In genomic region chr19:41324231-41324702, GRCh38 we compare ENCODE assay signal across 9 cellular contexts. TPM values are rescaled to one million over a fixed set of nuclear protein-coding genes. Genes with fewer than 3 reads are reported as not detected.
DNase-seq lines count a peak whose midpoint lies in the region; ATAC-seq and TF ChIP-seq lines count a peak whose summit lies in the region.
"Had no signal": no experiment of that assay in that cellular context is flagged by ENCODE, and none has a peak within 500 bp of the region (broad histone marks: within the 10 kb centered on the region; RNA-seq: fewer than 3 reads in every experiment).

No MANE protein-coding gene starts in this region.

- no peak for ATAC-seq in CD4-positive, CD25-positive, alpha-beta regulatory T cell (ENCODE audit: low read depth in 2 of 2)
- ATAC-seq in left lobe of liver = no peak

- DNase-seq in CD4-positive, CD25-positive, alpha-beta regulatory T cell = no peak
- peak; percentile 82 for DNase-seq in MV-4-11 (lab: John Stamatoyannopoulos, UW)
- no peak for DNase-seq in coronary artery (ENCODE audit: low spot score)
- DNase-seq in neural crest cell (ENCODE audit: low read depth, low spot score) = no peak
- no peak for DNase-seq in HPDE6-E6E7 (ENCODE audit: extremely low spot score)
- no peak for DNase-seq in NCI-H1694 (lab: John Stamatoyannopoulos, UW)
- no peak for DNase-seq in left lobe of liver (ENCODE audit: low spot score)
- DNase-seq in GDM1 (lab: John Stamatoyannopoulos, UW) = no peak
- DNase-seq: NCI-H1092 had no signal

- H3K27me3 Mint-ChIP-seq in CD4-positive, CD25-positive, alpha-beta regulatory T cell = no peaks in the 10 kb centered on the region
- H3K27me3 Mint-ChIP-seq in neural crest cell (ENCODE audit: low read depth) = peaks cover 39% of the 10 kb centered on the region

- peak overlapping the region in 2 of 4 donors; percentile 23 to 63 for H3K4me3 Mint-ChIP-seq in CD4-positive, CD25-positive, alpha-beta regulatory T cell
- H3K4me3 Mint-ChIP-seq in neural crest cell = peak overlapping the region; percentile 81

- H3K4me1 ChIP-seq in CD4-positive, CD25-positive, alpha-beta regulatory T cell (ENCODE audit: control insufficient read depth, insufficient read depth, low read length, poor library complexity, severe bottlenecking) = peaks cover 37% of the 10 kb centered on the region

- no peaks in the 10 kb centered on the region for H3K9me3 ChIP-seq in CD4-positive, CD25-positive, alpha-beta regulatory T cell (ENCODE audit: control insufficient read depth in 2 of 2, low read length in 2 of 2)

- peaks cover 37% of the 10 kb centered on the region for H3K36me3 ChIP-seq in CD4-positive, CD25-positive, alpha-beta regulatory T cell (ENCODE audit: control insufficient read depth, insufficient read depth, low read length)

- no peaks in the 10 kb centered on the region for H3K9me3 Mint-ChIP-seq in CD4-positive, CD25-positive, alpha-beta regulatory T cell
- no peaks in the 10 kb centered on the region for H3K9me3 Mint-ChIP-seq in neural crest cell

- no peak for TF ChIP-seq CTCF in coronary artery (IDR thresholded peaks at IDR 0.05)
- no peak for TF ChIP-seq CTCF in neural crest cell (conservative IDR thresholded peaks at IDR 0.05)

- no peak overlapping the region for H3K4me3 ChIP-seq in CD4-positive, CD25-positive, alpha-beta regulatory T cell (ENCODE audit: low read depth, low read length)
- H3K4me3 ChIP-seq in coronary artery = no peak overlapping the region

- H3K4me1 Mint-ChIP-seq in CD4-positive, CD25-positive, alpha-beta regulatory T cell = peaks cover 14 to 54% (median 39%) of the 10 kb centered on the region in 4 donors
- H3K4me1 Mint-ChIP-seq in neural crest cell = peaks cover 54% of the 10 kb centered on the region

- peaks cover 9% of the 10 kb centered on the region for H3K36me3 Mint-ChIP-seq in CD4-positive, CD25-positive, alpha-beta regulatory T cell
- H3K36me3 Mint-ChIP-seq in neural crest cell (ENCODE audit: low read depth) = no peaks in the 10 kb centered on the region

- peak overlapping the region; percentile 79 to 91 (median 84) for H3K27ac Mint-ChIP-seq in CD4-positive, CD25-positive, alpha-beta regulatory T cell
- H3K27ac Mint-ChIP-seq in neural crest cell (ENCODE audit: unreplicated experiment) = peak overlapping the region; percentile 35

- H3K27me3 ChIP-seq in CD4-positive, CD25-positive, alpha-beta regulatory T cell (ENCODE audit: control insufficient read depth, insufficient read depth, low read length) = no peaks in the 10 kb centered on the region

- no peak overlapping the region for H3K27ac ChIP-seq in CD4-positive, CD25-positive, alpha-beta regulatory T cell (ENCODE audit: insufficient read depth, low read length, poor library complexity, severe bottlenecking)
- H3K27ac ChIP-seq in coronary artery = peak overlapping the region; percentile 87 to 95

RNA-seq across cellular contexts. Expression of gene CCDC97, which starts 14.3 kb away (rescaled TPM):
- 43.7 TPM for total RNA-seq in CD4-positive, CD25-positive, alpha-beta regulatory T cell
- 10 to 100 TPM; 17.7 to 21.8 (median 19.6) TPM for polyA plus RNA-seq in CD4-positive, CD25-positive, alpha-beta regulatory T cell
- total RNA-seq in neural crest cell = 47.3 and 48.5 TPM in 2 replicates
- 9.0 TPM for total RNA-seq in left lobe of liver

RNA-seq across cellular contexts. Expression of gene TGFB1, which starts 29.5 kb away (rescaled TPM):
- total RNA-seq in CD4-positive, CD25-positive, alpha-beta regulatory T cell = 414 TPM
- 10 to 100 TPM; 31.6 to 51.8 (median 46.9) TPM for polyA plus RNA-seq in CD4-positive, CD25-positive, alpha-beta regulatory T cell
- 2.2 and 3.1 TPM in 2 replicates for total RNA-seq in neural crest cell
- total RNA-seq in left lobe of liver = 7.9 TPM

RNA-seq across cellular contexts. Expression of gene B9D2, which starts 39.7 kb away (rescaled TPM):
- 22.3 TPM for total RNA-seq in CD4-positive, CD25-positive, alpha-beta regulatory T cell
- polyA plus RNA-seq in CD4-positive, CD25-positive, alpha-beta regulatory T cell = 10 to 100 TPM; 23.9 to 28.4 (median 24.3) TPM
- total RNA-seq in neural crest cell (11.7 and 13.8 TPM in 2 replicates), left lobe of liver (2.1 TPM)

RNA-seq across cellular contexts. Expression of gene TMEM91, which starts 52.1 kb away (rescaled TPM):
- 12.4 TPM for total RNA-seq in CD4-positive, CD25-positive, alpha-beta regulatory T cell
- 1 to 10 TPM; 2.0 to 7.5 (median 4.0) TPM for polyA plus RNA-seq in CD4-positive, CD25-positive, alpha-beta regulatory T cell
- 6.6 and 7.8 TPM in 2 replicates for total RNA-seq in neural crest cell
- total RNA-seq in left lobe of liver = 3.1 TPM

Comparison
In these comparisons a context has a peak if more than half of its experiments do, and no peak if none do; other contexts are left out.
1. RNA of gene TGFB1, which starts 29.5 kb away (total RNA-seq): 414 TPM in CD4-positive, CD25-positive, alpha-beta regulatory T cell (single experiment); 7.9 TPM in left lobe of liver (single experiment) and 2.2 to 3.1 TPM in neural crest cell; every median in the first group is over 10 times any median in the second.